Comparison of ENCODE assay signal across 27 cellular contexts in genomic region chr18:57835904-57836303, GRCh38. TPM values are rescaled to one million over a fixed set of nuclear protein-coding genes. Genes with fewer than 3 reads are reported as not detected.
"Had no signal": no experiment of that assay in that cellular context is flagged by ENCODE, and none has a peak within 500 bp of the region (broad histone marks: within the 10 kb centered on the region; RNA-seq: fewer than 3 reads in every experiment).

No MANE protein-coding gene starts in this region.

- H3K4me1 ChIP-seq: colonic mucosa, gastrocnemius medialis, prostate gland, testis, tibial artery had no signal

- H3K4me3 ChIP-seq: colonic mucosa, gastrocnemius medialis, heart right ventricle, left lung, prostate gland, right atrium auricular region, smooth muscle cell, testis, tibial artery had no signal

- H3K4me2 ChIP-seq: smooth muscle cell had no signal

- DNase-seq: colonic mucosa; effector CD8-positive, alpha-beta T cell; endodermal cell; foreskin fibroblast; gastrocnemius medialis; heart right ventricle; hippocampal formation; left cardiac atrium; left lung; naive thymus-derived CD8-positive, alpha-beta T cell; nephron progenitor cell; nucleus accumbens; stimulated activated CD4-positive, alpha-beta T cell treated with anti-CD3 and anti-CD28 coated beads, Interleukin-12 subunit alpha, Interleukin-12 subunit beta, amount 100 ng/mL, for 4 hours; stimulated activated CD4-positive, alpha-beta T cell treated with anti-CD3 and anti-CD28 coated beads, Interleukin-2, amount 100 ng/mL, for 24 hours; stimulated activated CD4-positive, alpha-beta T cell treated with anti-CD3 and anti-CD28 coated beads, Interleukin-4, amount 100 ng/mL, for 24 hours; stimulated activated naive CD8-positive, alpha-beta T cell treated with anti-CD3 and anti-CD28 coated beads, Interleukin-15, Interleukin-2, amounts not matched to agents 100 U/mL and 50 U/mL, for 24 hours; substantia nigra; testis; tibial artery had no signal

- H3K27me3 ChIP-seq: colonic mucosa, gastrocnemius medialis, heart right ventricle, left lung, right atrium auricular region, testis, tibial artery had no signal

- ATAC-seq: esophagus mucosa; gastrocnemius medialis; heart right ventricle; left cardiac atrium; left lung; naive thymus-derived CD8-positive, alpha-beta T cell; sciatic nerve; stimulated activated effector memory CD8-positive, alpha-beta T cell treated with anti-CD3 and anti-CD28 coated beads, Interleukin-12 subunit alpha, Interleukin-12 subunit beta, amount 100 ng/mL, for 72 hours; stimulated activated naive CD8-positive, alpha-beta T cell treated with anti-CD3 and anti-CD28 coated beads, Interleukin-15, Interleukin-2, amounts not matched to agents 100 U/mL and 50 U/mL, for 24 hours had no signal

- H3K36me3 ChIP-seq: colonic mucosa, gastrocnemius medialis, heart right ventricle, left lung, prostate gland, right atrium auricular region, tibial artery had no signal

- H3K27ac ChIP-seq: colonic mucosa, epithelial cell of prostate, gastrocnemius medialis, heart right ventricle, left lung, prostate gland, right atrium auricular region, testis, tibial artery had no signal

- H3K9me3 ChIP-seq: colonic mucosa, gastrocnemius medialis, prostate gland, right atrium auricular region, testis, tibial artery had no signal

- FAIRE-seq: islet of Langerhans had no signal

RNA-seq across cellular contexts. Expression of gene ATP8B1, which starts 32.8 kb away (rescaled TPM):
- polyA plus RNA-seq: naive thymus-derived CD8-positive, alpha-beta T cell had no signal
